ENCODE assay signal across 8 cellular contexts in the genomic region with DNA sequence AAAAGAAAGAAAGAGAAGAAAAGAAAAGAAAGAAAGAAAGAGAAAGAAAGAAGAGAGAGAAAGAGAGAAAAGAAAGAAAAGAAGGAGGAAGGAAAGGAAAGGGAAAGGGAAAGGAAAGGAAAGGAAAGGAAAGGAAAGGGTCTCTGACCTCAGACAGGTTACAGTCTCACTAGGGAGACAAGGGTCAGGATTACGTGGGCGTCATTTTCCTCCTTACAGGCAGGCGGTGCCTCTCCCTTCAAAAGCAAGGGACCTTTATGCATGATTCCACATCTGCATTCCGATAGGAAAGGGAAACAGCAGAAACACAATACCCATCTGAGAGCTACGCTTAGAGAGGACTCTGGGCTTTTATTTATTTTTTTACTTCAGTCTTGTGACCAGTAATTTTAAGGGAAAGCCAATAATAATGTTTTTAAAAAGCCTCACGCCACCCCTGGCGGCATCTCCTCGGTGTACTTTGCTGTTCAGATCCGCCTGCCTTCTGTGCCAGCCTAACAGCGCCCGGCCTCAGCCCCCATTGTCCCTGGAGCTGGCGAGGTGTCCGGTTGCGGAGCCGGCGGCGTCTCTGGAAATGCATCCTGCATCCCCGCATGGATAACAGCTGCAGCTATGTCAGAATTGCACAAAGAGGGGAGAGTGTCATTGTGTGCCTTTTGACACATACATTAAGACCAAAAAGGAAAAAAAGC. TPM values are rescaled to one million over a fixed set of nuclear protein-coding genes. Genes with fewer than 3 reads are reported as not detected.
DNase-seq lines count a peak whose midpoint lies in the region; ATAC-seq lines count a peak whose summit lies in the region.

No MANE protein-coding gene starts in this region.

- peaks cover 38% of the 10 kb centered on the region for H3K4me1 Mint-ChIP-seq in activated T-cell treated with anti-CD3 and anti-CD28 coated beads, Interleukin-2, amount 50 U/mL, for 4 hours (ENCODE audit: low read depth)

- ATAC-seq in activated T-cell treated with anti-CD3 and anti-CD28 coated beads, Interleukin-2, amount 50 U/mL, for 4 hours, result no peak
- no peak for ATAC-seq in HG03457 (IDR thresholded peaks at IDR 0.05; ENCODE audit: unreplicated experiment)

- H3K36me3 Mint-ChIP-seq in activated T-cell treated with anti-CD3 and anti-CD28 coated beads, Interleukin-2, amount 50 U/mL, for 4 hours (ENCODE audit: insufficient read depth), result no peaks in the 10 kb centered on the region

- intact Hi-C loops in cardiac septum (cut with DNase I), result no loop called here

- H3K9me3 Mint-ChIP-seq in activated T-cell treated with anti-CD3 and anti-CD28 coated beads, Interleukin-2, amount 50 U/mL, for 4 hours, result no peaks in the 10 kb centered on the region

- H3K4me3 Mint-ChIP-seq in activated T-cell treated with anti-CD3 and anti-CD28 coated beads, Interleukin-2, amount 50 U/mL, for 4 hours, result peak overlapping the region; percentile 95

- no peak for DNase-seq in activated T-cell treated with anti-CD3 and anti-CD28 coated beads, Interleukin-2, amount 50 U/mL, for 4 hours
- DNase-seq in activated T-cell treated with anti-CD3 and anti-CD28 coated beads, Interleukin-2, amount 50 U/mL, for 1 hour, result no peak
- DNase-seq in NCI-H460 (ENCODE audit: extremely low read depth, low read depth), result peak; percentile 27
- peak in 39 of 56 donors; percentile 30 to 77 (median 51) for DNase-seq in amygdala (lab: John Stamatoyannopoulos, UW)
- peak; percentile 74 for DNase-seq in cardiac septum (ENCODE audit: low spot score)
- peak in 40 of 56 donors; percentile 24 to 73 (median 52) for DNase-seq in nucleus accumbens (lab: John Stamatoyannopoulos, UW)
- no peak for DNase-seq in cerebellar nuclear complex (lab: John Stamatoyannopoulos, UW)

- no peaks in the 10 kb centered on the region for H3K27me3 Mint-ChIP-seq in activated T-cell treated with anti-CD3 and anti-CD28 coated beads, Interleukin-2, amount 50 U/mL, for 4 hours (ENCODE audit: low read depth)

RNA-seq across cellular contexts. Expression of a gene that starts 0.9 kb away (rescaled TPM):
- total RNA-seq in activated T-cell treated with anti-CD3 and anti-CD28 coated beads, Interleukin-2, amount 50 U/mL, for 4 hours, result 10 to 100 TPM; 23.2 to 34.5 (median 32.1) TPM
- 61.5 and 64.1 TPM in 2 replicates for total RNA-seq in NCI-H460 (2014; rRNA removed; shearing (Covaris generic))
- 253 and 310 TPM in 2 replicates for polyA plus RNA-seq in NCI-H460 (2014; cell fraction: nucleus; rRNA removed)
- total RNA-seq in cardiac septum, result 16.6 TPM

Comparison
In these comparisons a context has a peak if more than half of its experiments do, and no peak if none do; other contexts are left out.
1. DNase-seq: peak in NCI-H460 (single experiment), amygdala (39 of 56), cardiac septum (single experiment) and nucleus accumbens (40 of 56); none in activated T-cell treated with anti-CD3 and anti-CD28 coated beads, Interleukin-2, amount 50 U/mL, for 4 hours (single experiment), activated T-cell treated with anti-CD3 and anti-CD28 coated beads, Interleukin-2, amount 50 U/mL, for 1 hour (single experiment) and cerebellar nuclear complex (0 of 2).